Comparison of ENCODE assay signal across 11 cellular contexts in genomic region chr4:184457530-184458249, GRCh38. TPM values are rescaled to one million over a fixed set of nuclear protein-coding genes. Genes with fewer than 3 reads are reported as not detected.
DNase-seq lines count a peak whose midpoint lies in the region; ATAC-seq and TF ChIP-seq lines count a peak whose summit lies in the region.
"Had no signal": no experiment of that assay in that cellular context is flagged by ENCODE, and none has a peak within 500 bp of the region (broad histone marks: within the 10 kb centered on the region; RNA-seq: fewer than 3 reads in every experiment).

No MANE protein-coding gene starts in this region.

- DNase-seq in Right ventricle myocardium superior = no peak
- DNase-seq in cardiac septum (ENCODE audit: low spot score) = no peak
- no peak for DNase-seq in Karpas-422
- peak; percentile 73 for DNase-seq in cerebellum (ENCODE audit: low spot score)
- DNase-seq in neuronal stem cell (ENCODE audit: low spot score) = no peak
- DNase-seq in NCI-H146 (lab: John Stamatoyannopoulos, UW) = no peak
- no peak for DNase-seq in effector CD4-positive, alpha-beta T cell
- DNase-seq in type B pancreatic cell (ENCODE audit: extremely low spot score, unreplicated experiment) = no peak
- DNase-seq: stimulated activated CD4-positive, alpha-beta T cell treated with anti-CD3 and anti-CD28 coated beads, Interleukin-12 subunit alpha, Interleukin-12 subunit beta, amount 100 ng/mL, for 4 hours had no signal

- peak; percentile 39 for ATAC-seq in Right ventricle myocardium superior (ENCODE audit: poor library complexity)
- ATAC-seq: gastroesophageal sphincter had no signal

- H4K8ac ChIP-seq in neuronal stem cell (ENCODE audit: low read depth, low read length) = no peak overlapping the region

- no peak overlapping the region for H2AK5ac ChIP-seq in neuronal stem cell (ENCODE audit: low read depth, low read length)

- no peak overlapping the region for H3K9ac ChIP-seq in Karpas-422 (ENCODE audit: low read length)
- no peak overlapping the region for H3K9ac ChIP-seq in neuronal stem cell (ENCODE audit: low read depth, low read length, poor library complexity)

- H3K79me1 ChIP-seq in neuronal stem cell (ENCODE audit: low read depth, low read length) = no peaks in the 10 kb centered on the region

- H4K91ac ChIP-seq in neuronal stem cell (ENCODE audit: low read depth, low read length, poor library complexity) = no peak overlapping the region

- no peak overlapping the region for H3K27ac Mint-ChIP-seq in type B pancreatic cell

- H3K27me3 ChIP-seq in Karpas-422 (ENCODE audit: low read length) = no peaks in the 10 kb centered on the region
- no peaks in the 10 kb centered on the region for H3K27me3 ChIP-seq in neuronal stem cell (ENCODE audit: control insufficient read depth in 3 of 3, insufficient read depth in 3 of 3, low read depth in 1 of 3, low read length in 3 of 3)
- H3K27me3 ChIP-seq: gastroesophageal sphincter had no signal

- H3K4me2 ChIP-seq in Karpas-422 (ENCODE audit: low read depth, low read length, poor library complexity, severe bottlenecking) (peak overlapping the region; percentile 50), neuronal stem cell (ENCODE audit: insufficient read depth, low read length, poor library complexity, severe bottlenecking) (no peak overlapping the region)

- H2BK15ac ChIP-seq in neuronal stem cell (ENCODE audit: low read length) = no peak overlapping the region

- no peak overlapping the region for H2BK5ac ChIP-seq in neuronal stem cell (ENCODE audit: low read length)

- no peaks in the 10 kb centered on the region for H3K27me3 Mint-ChIP-seq in type B pancreatic cell

- peaks cover 82% of the 10 kb centered on the region for H3K79me2 ChIP-seq in Karpas-422 (ENCODE audit: low read length)

- no peak overlapping the region for H2BK12ac ChIP-seq in neuronal stem cell (ENCODE audit: low read length)

- WGBS in neuronal stem cell (ENCODE audit: extremely low coverage in 2 of 2, insufficient read length in 2 of 2, insufficient replicate concordance in 1 of 2), 2 donors = no CpG with 5 or more reads among the region's 11 CpGs

- H2AFZ ChIP-seq in Karpas-422 (ENCODE audit: low read length) (no peak overlapping the region), neuronal stem cell (ENCODE audit: low read length) (no peak overlapping the region)

- peaks cover 27% of the 10 kb centered on the region for H3K4me1 Mint-ChIP-seq in type B pancreatic cell (ENCODE audit: unreplicated experiment)

- H3K4me3 ChIP-seq in Karpas-422 (ENCODE audit: low read length) (no peak overlapping the region), neuronal stem cell (ENCODE audit: low read length in 2 of 2) (no peak overlapping the region)
- H3K4me3 ChIP-seq: gastroesophageal sphincter had no signal

- no peak overlapping the region for H3K4me3 Mint-ChIP-seq in type B pancreatic cell

- H2BK120ac ChIP-seq in neuronal stem cell (ENCODE audit: low read depth, low read length) = no peak overlapping the region

- H3K36me3 ChIP-seq in Karpas-422 (ENCODE audit: insufficient read depth, low read length) (no peaks in the 10 kb centered on the region), neuronal stem cell (replicated peaks in 1 of 2; ENCODE audit: control insufficient read depth in 2 of 2, insufficient read depth in 2 of 2, low read length in 2 of 2) (peaks cover 0 to 10% of the 10 kb centered on the region in 2 donors)

- H3K4ac ChIP-seq in neuronal stem cell (ENCODE audit: low read length) = no peak overlapping the region

- peaks cover 7% of the 10 kb centered on the region for H3K36me3 Mint-ChIP-seq in type B pancreatic cell

- no peak for TF ChIP-seq CTCF in type B pancreatic cell (conservative IDR thresholded peaks at IDR 0.05)

- H3K9me3 Mint-ChIP-seq in type B pancreatic cell = no peaks in the 10 kb centered on the region

- H3K23ac ChIP-seq in neuronal stem cell (ENCODE audit: low read depth, low read length, poor library complexity) = no peak overlapping the region

- H3K9me3 ChIP-seq in Karpas-422 (ENCODE audit: low read length) = no peaks in the 10 kb centered on the region
- H3K9me3 ChIP-seq in neuronal stem cell (replicated peaks in 1 of 2; ENCODE audit: control insufficient read depth in 2 of 2, insufficient read depth in 1 of 2, low read depth in 1 of 2, low read length in 2 of 2) = no peaks in the 10 kb centered on the region
- H3K9me3 ChIP-seq: gastroesophageal sphincter had no signal

- 0 out of 2 replicates have a peak, but pooled peaks cover 4% of the 10 kb centered on the region for H4K20me1 ChIP-seq in Karpas-422 (ENCODE audit: insufficient read depth, low read depth, low read length)

- H3K27ac ChIP-seq in Karpas-422 (ENCODE audit: low read length) (peak overlapping the region; percentile 56), neuronal stem cell (replicated peaks; ENCODE audit: low read length) (no peak overlapping the region)
- H3K27ac ChIP-seq: HL-60 had no signal

- no peaks in the 10 kb centered on the region for H3K9me2 ChIP-seq in Karpas-422 (replicated peaks; ENCODE audit: insufficient read depth, low read length)

- no peak overlapping the region for H3K14ac ChIP-seq in neuronal stem cell (ENCODE audit: low read length)

- no peak overlapping the region for H3K18ac ChIP-seq in neuronal stem cell (ENCODE audit: low read length)

- peaks cover 59% of the 10 kb centered on the region for H3K4me1 ChIP-seq in Karpas-422 (ENCODE audit: low read length)
- H3K4me1 ChIP-seq in neuronal stem cell (ENCODE audit: control insufficient read depth in 2 of 2, insufficient read depth in 1 of 2, low read depth in 1 of 2, low read length in 2 of 2) = peaks cover 6 to 9% of the 10 kb centered on the region in 2 donors

- intact Hi-C loops in Right ventricle myocardium superior (cut with DNase I) (no loop called here), cardiac septum (cut with DNase I) (no loop called here)

RNA-seq across cellular contexts. Expression of gene IRF2, which starts 16.7 kb away (rescaled TPM):
- total RNA-seq in Right ventricle myocardium superior (27.2 TPM), cardiac septum (22.4 TPM), cerebellum (12.7 TPM), type B pancreatic cell (ENCODE audit: low replicate concordance) (19.7 and 23.6 TPM in 2 replicates)
- total RNA-seq in Karpas-422 (2014; rRNA removed; shearing (Covaris generic); ENCODE audit: low replicate concordance) = 29.8 and 35.5 TPM in 2 replicates
- 12.7 TPM for polyA plus RNA-seq in neuronal stem cell (2013, experiment 1 of 2)
- polyA plus RNA-seq in neuronal stem cell (2013, experiment 2 of 2) = 12.8 TPM
